ENCODE assay signal across 1 cellular context in the genomic region with DNA sequence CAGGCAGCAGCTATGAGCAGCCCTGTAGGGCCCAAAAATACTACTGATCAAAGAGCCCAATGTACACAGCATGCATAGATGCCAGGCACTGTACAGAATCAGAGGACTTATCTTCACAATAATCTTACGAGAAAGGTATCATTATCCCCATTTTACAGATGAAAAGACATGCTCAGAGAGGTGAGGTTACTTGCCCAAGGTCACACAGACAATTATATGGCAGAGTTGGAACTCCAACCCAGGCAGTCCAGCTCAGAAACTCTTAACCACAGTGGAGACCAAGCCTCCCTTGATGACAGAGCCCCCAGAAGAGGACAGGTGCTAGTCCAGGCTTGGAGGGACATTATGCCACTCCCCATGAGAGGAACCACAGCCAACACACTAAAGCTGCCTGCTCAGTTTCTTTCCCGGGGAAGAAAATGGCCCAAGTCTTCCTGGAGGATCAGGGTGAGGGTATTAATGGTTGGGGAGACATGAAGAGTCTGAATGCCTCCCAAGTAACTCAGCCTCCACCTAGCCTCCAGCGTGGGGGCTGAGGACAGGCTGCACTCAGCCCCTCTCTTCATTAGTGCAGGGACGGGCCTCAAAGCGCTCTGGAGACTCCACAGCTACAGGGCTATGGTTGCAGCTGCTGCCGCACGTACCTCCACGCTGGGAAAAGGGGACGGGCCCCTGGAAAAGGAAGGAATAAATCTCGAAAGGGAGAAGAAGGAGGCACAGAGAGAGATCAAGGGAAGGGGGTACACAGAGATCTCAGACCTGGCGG.
TF ChIP-seq lines count a peak whose summit lies in the region.

No MANE protein-coding gene starts in this region.

TF ChIP-seq in endothelial cell of umbilical vein, 7 proteins besides CTCF, POLR2A, EP300 and RAD21:
- TF ChIP-seq POLR2AphosphoS5 (IDR thresholded peaks at IDR 0.05; ENCODE audit: insufficient read depth, low read depth, low read length): no peak
- TF ChIP-seq, protein P1, sequence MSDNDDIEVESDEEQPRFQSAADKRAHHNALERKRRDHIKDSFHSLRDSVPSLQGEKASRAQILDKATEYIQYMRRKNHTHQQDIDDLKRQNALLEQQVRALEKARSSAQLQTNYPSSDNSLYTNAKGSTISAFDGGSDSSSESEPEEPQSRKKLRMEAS (IDR thresholded peaks at IDR 0.05; ENCODE audit: insufficient read depth, insufficient read length): no peak
- no peak for TF ChIP-seq JUN (IDR thresholded peaks at IDR 0.05; ENCODE audit: borderline replicate concordance, insufficient read depth, insufficient read length, low read depth)
